In the genomic region with DNA sequence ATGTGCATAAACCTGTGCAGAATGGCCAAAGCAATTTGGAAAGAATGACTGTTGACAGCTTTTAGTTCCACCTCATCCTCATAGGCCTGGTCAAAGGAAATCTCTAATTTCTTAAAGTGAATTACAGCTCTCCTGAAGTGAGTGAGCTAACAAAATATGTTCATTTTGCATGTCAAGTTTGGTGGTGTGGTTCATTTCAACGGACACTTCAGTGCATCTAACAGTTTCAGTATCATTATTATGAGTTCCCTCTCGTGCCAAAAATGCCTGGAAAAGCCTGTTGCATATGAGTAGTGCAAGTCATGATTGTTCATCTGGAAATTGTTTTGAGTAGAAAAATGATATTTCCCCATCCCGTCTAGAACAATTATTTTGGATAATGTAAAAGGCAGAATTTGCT, we compare ENCODE assay signal across 13 cellular contexts. TPM values are rescaled to one million over a fixed set of nuclear protein-coding genes. Genes with fewer than 3 reads are reported as not detected.
A peak's percentile ranks its signal among the peaks of the same experiment; 100 is the strongest.
DNase-seq lines count a peak whose midpoint lies in the region; ATAC-seq and TF ChIP-seq lines count a peak whose summit lies in the region.
"Had no signal": no experiment of that assay in that cellular context is flagged by ENCODE, and none has a peak within 500 bp of the region (broad histone marks: within the 10 kb centered on the region; RNA-seq: fewer than 3 reads in every experiment).

No MANE protein-coding gene starts in this region.

- H3K36me3 Mint-ChIP-seq in T-helper 17 cell (ENCODE audit: low read depth): no peaks in the 10 kb centered on the region

- peaks cover 16% of the 10 kb centered on the region for H3K27me3 Mint-ChIP-seq in T-helper 17 cell

- H3K4me3 ChIP-seq in fibroblast of mammary gland (ENCODE audit: control insufficient read depth, low read depth, low read length): no peak overlapping the region
- H3K4me3 ChIP-seq: dorsolateral prefrontal cortex had no signal

- no peak for TF ChIP-seq CTCF in GM20000 (IDR thresholded peaks at IDR 0.05; ENCODE audit: extremely low read depth, missing control alignments)
- TF ChIP-seq CTCF in fibroblast of mammary gland (conservative IDR thresholded peaks at IDR 0.05; ENCODE audit: control insufficient read depth, insufficient read depth, low read depth, low read length): no peak

- no peak overlapping the region for H3K4me3 Mint-ChIP-seq in T-helper 17 cell

- H3K9me3 ChIP-seq in T-helper 17 cell (ENCODE audit: control insufficient read depth, low read length, poor library complexity, severe bottlenecking): no peaks in the 10 kb centered on the region

- DNase-seq in GM20000 (ENCODE audit: low spot score) (peak; percentile 45), fibroblast of mammary gland (ENCODE audit: low read depth) (peak; percentile 42), HUDEP-2 (lab: John Stamatoyannopoulos, UW; ENCODE audit: unreplicated experiment in 76 of 76) (no peak), 8988T (no peak), T-helper 17 cell (no peak)
- no peak for DNase-seq in stimulated activated CD4-positive, alpha-beta T cell treated with anti-CD3 and anti-CD28 coated beads, Interleukin-2, amount 100 ng/mL, for 24 hours
- DNase-seq: NCI-H187 treated with DMSO at 0.1 percent for 48 hours; stimulated activated CD8-positive, alpha-beta memory T cell treated with anti-CD3 and anti-CD28 coated beads, Interleukin-4, amount 100 ng/mL, for 48 hours had no signal

- peaks cover 5% of the 10 kb centered on the region for H3K4me1 Mint-ChIP-seq in T-helper 17 cell

- H3K27ac Mint-ChIP-seq in T-helper 17 cell: no peak overlapping the region

- ATAC-seq in GM18498 (IDR thresholded peaks at IDR 0.05; ENCODE audit: unreplicated experiment) (peak; percentile 71), HG03095 (IDR thresholded peaks at IDR 0.05; ENCODE audit: unreplicated experiment) (peak; percentile 49), T-helper 17 cell (no peak)

RNA-seq across cellular contexts. Expression of a gene that starts 53.2 kb away (rescaled TPM):
- not detected for total RNA-seq in T-helper 17 cell
- total RNA-seq: dorsolateral prefrontal cortex; pulmonary artery endothelial cell; T-helper 1 cell treated with Interleukin-12 subunit alpha and Interleukin-12 subunit beta and Interleukin-4 antibody, amounts not matched to agents 30 ng/mL and 1 ng/mL, for 36 hours had no signal

Comparison
In these comparisons a context has a peak if more than half of its experiments do, and no peak if none do; other contexts are left out.
1. DNase-seq: peak in GM20000 (single experiment) and fibroblast of mammary gland (single experiment); none in HUDEP-2 (0 of 76), stimulated activated CD4-positive, alpha-beta T cell treated with anti-CD3 and anti-CD28 coated beads, Interleukin-2, amount 100 ng/mL, for 24 hours (0 of 2), 8988T (single experiment) and T-helper 17 cell (0 of 3).